ENCODE assay signal across 8 cellular contexts in the genomic region with DNA sequence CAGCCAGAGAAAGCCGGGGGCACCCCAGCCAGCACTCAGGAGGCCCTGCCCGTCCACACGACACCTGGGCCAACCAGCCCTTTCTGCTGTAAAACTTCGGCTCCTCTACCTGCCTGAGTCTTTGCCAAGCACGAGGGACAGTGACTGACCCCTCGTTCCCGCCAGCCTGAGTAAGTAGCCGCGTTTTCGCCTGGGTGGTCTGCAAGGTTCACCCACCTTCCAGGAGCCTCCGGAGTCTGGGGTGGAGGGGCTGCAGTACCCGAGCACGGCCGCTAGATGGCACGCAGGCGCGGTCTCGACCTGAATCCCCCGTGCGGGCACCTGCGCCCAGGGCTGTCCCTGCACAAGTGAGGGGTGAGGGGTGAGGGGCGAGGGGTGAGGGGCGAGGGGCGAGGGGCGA.
DNase-seq lines count a peak whose midpoint lies in the region; ATAC-seq and TF ChIP-seq lines count a peak whose summit lies in the region.

No MANE protein-coding gene starts in this region.

- TF ChIP-seq RAD21 in SK-N-SH (IDR thresholded peaks at IDR 0.05; ENCODE audit: low read length) = peak; percentile 64

- H3K4me3 Mint-ChIP-seq in endothelial cell (ENCODE audit: unreplicated experiment) = no peak overlapping the region

- no peak overlapping the region for H3K9ac ChIP-seq in SK-N-SH

- TF ChIP-seq EP300 in SK-N-SH (IDR thresholded peaks at IDR 0.05; ENCODE audit: borderline replicate concordance in 1 of 2, low read depth in 1 of 2, low read length in 1 of 2) = no peak

- POLR2A ChIA-PET in SK-N-SH (lab: Yijun Ruan, JAX) = no interaction called here

- H4K20me1 ChIP-seq in SK-N-SH (ENCODE audit: insufficient read depth) = no peaks in the 10 kb centered on the region

- peaks cover 28% of the 10 kb centered on the region for H3K36me3 Mint-ChIP-seq in endothelial cell (ENCODE audit: low read depth, unreplicated experiment)

- H3K4me2 ChIP-seq in SK-N-SH = no peak overlapping the region

- H3K9me3 Mint-ChIP-seq in endothelial cell (ENCODE audit: unreplicated experiment) = peaks cover 53% of the 10 kb centered on the region

- peak overlapping the region; percentile 48 for H3K27ac Mint-ChIP-seq in endothelial cell (ENCODE audit: unreplicated experiment)

- no peak for ATAC-seq in SK-N-SH treated with all-trans-retinoic acid at 6 μM for 48 hours
- ATAC-seq in HG03354 (IDR thresholded peaks at IDR 0.05; ENCODE audit: poor library complexity, severe bottlenecking, unreplicated experiment) = no peak

- WGBS in SK-N-SH (ENCODE audit: low lambda C conversion rate) = 10% methylated on average over 21 of the region's 25 CpGs

- H3K27me3 Mint-ChIP-seq in endothelial cell (ENCODE audit: unreplicated experiment) = peaks cover 33% of the 10 kb centered on the region

- CTCF ChIA-PET in SK-N-SH (lab: Yijun Ruan, JAX) = interaction anchor here (0.6 to 0.9 kb wide), 3 partner anchors 15 to 104 kb away, joined by 3 to 4 read pairs (median 4); no protein-coding TSS in a partner anchor

- no peaks in the 10 kb centered on the region for H3K36me3 ChIP-seq in SK-N-SH (replicated peaks in 1 of 2; ENCODE audit: control insufficient read depth in 1 of 2, insufficient read depth in 2 of 2, low read length in 1 of 2)

- peak; percentile 22; the same call in 1 of the 2 replicates for TF ChIP-seq CTCF in SK-N-SH (IDR thresholded peaks at IDR 0.05)
- TF ChIP-seq CTCF in endothelial cell (IDR thresholded peaks at IDR 0.05; ENCODE audit: unreplicated experiment) = no peak

- H3K27me3 ChIP-seq in SK-N-SH (ENCODE audit: insufficient read depth) = no peaks in the 10 kb centered on the region

- no peak overlapping the region for H2AFZ ChIP-seq in SK-N-SH (ENCODE audit: low read depth)

- H3K4me3 ChIP-seq in SK-N-SH (ENCODE audit: low read depth in 2 of 2, low read length in 1 of 2) = no peak overlapping the region

- no peaks in the 10 kb centered on the region for H3K4me1 Mint-ChIP-seq in endothelial cell (ENCODE audit: unreplicated experiment)

- no peak overlapping the region for H3K27ac ChIP-seq in SK-N-SH (ENCODE audit: low read depth in 2 of 2, low read length in 1 of 2)

- H3K9me2 ChIP-seq in SK-N-SH = no peaks in the 10 kb centered on the region

- DNase-seq in SK-N-SH (peak; percentile 97), T-helper 9 cell (peak; percentile 31), endothelial cell (ENCODE audit: low spot score) (no peak), NCI-H2081 treated with DMSO at 0.1 percent for 48 hours (lab: John Stamatoyannopoulos, UW) (no peak), RKO (ENCODE audit: low spot score) (no peak)
- DNase-seq in stimulated activated CD4-positive, alpha-beta T cell treated with anti-CD3 and anti-CD28 coated beads, Interleukin-15, amount 100 ng/mL, for 48 hours (ENCODE audit: low read depth in 2 of 2) = peak; percentile 8 to 14

- H3K4me1 ChIP-seq in SK-N-SH (ENCODE audit: control insufficient read depth in 1 of 2, insufficient read depth in 2 of 2, low read depth in 1 of 2, low read length in 1 of 2) = peaks cover 0 to 19% of the 10 kb centered on the region in 2 experiments; a peak in 1 of 4 replicates

- no peaks in the 10 kb centered on the region for H3K79me2 ChIP-seq in SK-N-SH (ENCODE audit: insufficient read depth)

- H3K9me3 ChIP-seq in SK-N-SH = no peaks in the 10 kb centered on the region

- no peaks in the 10 kb centered on the region for H3F3A ChIP-seq in SK-N-SH (replicated peaks; ENCODE audit: insufficient read depth)

TF ChIP-seq in SK-N-SH, 30 proteins besides CTCF, POLR2A, EP300 and RAD21 (continues in another document):
- TF ChIP-seq, protein P1, sequence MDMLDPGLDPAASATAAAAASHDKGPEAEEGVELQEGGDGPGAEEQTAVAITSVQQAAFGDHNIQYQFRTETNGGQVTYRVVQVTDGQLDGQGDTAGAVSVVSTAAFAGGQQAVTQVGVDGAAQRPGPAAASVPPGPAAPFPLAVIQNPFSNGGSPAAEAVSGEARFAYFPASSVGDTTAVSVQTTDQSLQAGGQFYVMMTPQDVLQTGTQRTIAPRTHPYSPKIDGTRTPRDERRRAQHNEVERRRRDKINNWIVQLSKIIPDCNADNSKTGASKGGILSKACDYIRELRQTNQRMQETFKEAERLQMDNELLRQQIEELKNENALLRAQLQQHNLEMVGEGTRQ (IDR thresholded peaks at IDR 0.05; ENCODE audit: borderline replicate concordance, low read depth, low read length) = no peak
- TF ChIP-seq POLR2AphosphoS5 (IDR thresholded peaks at IDR 0.05; ENCODE audit: low read depth, low read length) (no peak), RXRA (IDR thresholded peaks at IDR 0.05; ENCODE audit: borderline replicate concordance, low read depth) (no peak), YY1 (IDR thresholded peaks at IDR 0.05; ENCODE audit: low read depth) (no peak), SMC3 (IDR thresholded peaks at IDR 0.05; ENCODE audit: low read depth, low read length) (peak; percentile 54)
- TF ChIP-seq, protein P2, sequence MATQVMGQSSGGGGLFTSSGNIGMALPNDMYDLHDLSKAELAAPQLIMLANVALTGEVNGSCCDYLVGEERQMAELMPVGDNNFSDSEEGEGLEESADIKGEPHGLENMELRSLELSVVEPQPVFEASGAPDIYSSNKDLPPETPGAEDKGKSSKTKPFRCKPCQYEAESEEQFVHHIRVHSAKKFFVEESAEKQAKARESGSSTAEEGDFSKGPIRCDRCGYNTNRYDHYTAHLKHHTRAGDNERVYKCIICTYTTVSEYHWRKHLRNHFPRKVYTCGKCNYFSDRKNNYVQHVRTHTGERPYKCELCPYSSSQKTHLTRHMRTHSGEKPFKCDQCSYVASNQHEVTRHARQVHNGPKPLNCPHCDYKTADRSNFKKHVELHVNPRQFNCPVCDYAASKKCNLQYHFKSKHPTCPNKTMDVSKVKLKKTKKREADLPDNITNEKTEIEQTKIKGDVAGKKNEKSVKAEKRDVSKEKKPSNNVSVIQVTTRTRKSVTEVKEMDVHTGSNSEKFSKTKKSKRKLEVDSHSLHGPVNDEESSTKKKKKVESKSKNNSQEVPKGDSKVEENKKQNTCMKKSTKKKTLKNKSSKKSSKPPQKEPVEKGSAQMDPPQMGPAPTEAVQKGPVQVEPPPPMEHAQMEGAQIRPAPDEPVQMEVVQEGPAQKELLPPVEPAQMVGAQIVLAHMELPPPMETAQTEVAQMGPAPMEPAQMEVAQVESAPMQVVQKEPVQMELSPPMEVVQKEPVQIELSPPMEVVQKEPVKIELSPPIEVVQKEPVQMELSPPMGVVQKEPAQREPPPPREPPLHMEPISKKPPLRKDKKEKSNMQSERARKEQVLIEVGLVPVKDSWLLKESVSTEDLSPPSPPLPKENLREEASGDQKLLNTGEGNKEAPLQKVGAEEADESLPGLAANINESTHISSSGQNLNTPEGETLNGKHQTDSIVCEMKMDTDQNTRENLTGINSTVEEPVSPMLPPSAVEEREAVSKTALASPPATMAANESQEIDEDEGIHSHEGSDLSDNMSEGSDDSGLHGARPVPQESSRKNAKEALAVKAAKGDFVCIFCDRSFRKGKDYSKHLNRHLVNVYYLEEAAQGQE (IDR thresholded peaks at IDR 0.05; ENCODE audit: low read depth, low read length) = no peak

TF ChIP-seq in SK-N-SH treated with all-trans-retinoic acid at 6 μM for 48 hours, 23 proteins besides CTCF, POLR2A, EP300 and RAD21:
- TF ChIP-seq TOX (CRISPR knock-in tag; IDR thresholded peaks at IDR 0.05; ENCODE audit: borderline replicate concordance) (no peak), OSR1 (CRISPR knock-in tag; IDR thresholded peaks at IDR 0.05) (no peak), BACH2 (CRISPR knock-in tag; IDR thresholded peaks at IDR 0.05; ENCODE audit: borderline replicate concordance) (no peak), RARB (CRISPR knock-in tag; IDR thresholded peaks at IDR 0.05) (no peak), ARNTL (CRISPR knock-in tag; IDR thresholded peaks at IDR 0.05; ENCODE audit: borderline replicate concordance, low read depth) (no peak), GLIS3 (CRISPR knock-in tag; IDR thresholded peaks at IDR 0.05) (no peak), ZNF70 (CRISPR knock-in tag; IDR thresholded peaks at IDR 0.05) (no peak), ESRRG (CRISPR knock-in tag; IDR thresholded peaks at IDR 0.05) (no peak), ZC3H10 (CRISPR knock-in tag; IDR thresholded peaks at IDR 0.05) (no peak), CREB5 (CRISPR knock-in tag; IDR thresholded peaks at IDR 0.05; ENCODE audit: low read depth) (no peak), ISL1 (CRISPR knock-in tag; IDR thresholded peaks at IDR 0.05) (no peak), PPARA (CRISPR knock-in tag; IDR thresholded peaks at IDR 0.05; ENCODE audit: borderline replicate concordance) (no peak), SNAI2 (CRISPR knock-in tag; IDR thresholded peaks at IDR 0.05) (no peak)
- TF ChIP-seq, protein P3, sequence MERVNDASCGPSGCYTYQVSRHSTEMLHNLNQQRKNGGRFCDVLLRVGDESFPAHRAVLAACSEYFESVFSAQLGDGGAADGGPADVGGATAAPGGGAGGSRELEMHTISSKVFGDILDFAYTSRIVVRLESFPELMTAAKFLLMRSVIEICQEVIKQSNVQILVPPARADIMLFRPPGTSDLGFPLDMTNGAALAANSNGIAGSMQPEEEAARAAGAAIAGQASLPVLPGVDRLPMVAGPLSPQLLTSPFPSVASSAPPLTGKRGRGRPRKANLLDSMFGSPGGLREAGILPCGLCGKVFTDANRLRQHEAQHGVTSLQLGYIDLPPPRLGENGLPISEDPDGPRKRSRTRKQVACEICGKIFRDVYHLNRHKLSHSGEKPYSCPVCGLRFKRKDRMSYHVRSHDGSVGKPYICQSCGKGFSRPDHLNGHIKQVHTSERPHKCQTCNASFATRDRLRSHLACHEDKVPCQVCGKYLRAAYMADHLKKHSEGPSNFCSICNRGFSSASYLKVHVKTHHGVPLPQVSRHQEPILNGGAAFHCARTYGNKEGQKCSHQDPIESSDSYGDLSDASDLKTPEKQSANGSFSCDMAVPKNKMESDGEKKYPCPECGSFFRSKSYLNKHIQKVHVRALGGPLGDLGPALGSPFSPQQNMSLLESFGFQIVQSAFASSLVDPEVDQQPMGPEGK (CRISPR knock-in tag; IDR thresholded peaks at IDR 0.05; ENCODE audit: borderline replicate concordance) = no peak
TF ChIP-seq in SK-N-SH treated with all-trans-retinoic acid at 6 μM for 48 hours: peak in this region for 0.

Comparison
In these comparisons a context has a peak if more than half of its experiments do, and no peak if none do; other contexts are left out.
1. DNase-seq: peak in SK-N-SH (single experiment), T-helper 9 cell (single experiment) and stimulated activated CD4-positive, alpha-beta T cell treated with anti-CD3 and anti-CD28 coated beads, Interleukin-15, amount 100 ng/mL, for 48 hours (2 of 2); none in endothelial cell (single experiment), NCI-H2081 treated with DMSO at 0.1 percent for 48 hours (single experiment) and RKO (single experiment).